ENCODE assay signal across 19 cellular contexts in genomic region chr3:167743799-167744198, GRCh38. TPM values are rescaled to one million over a fixed set of nuclear protein-coding genes. Genes with fewer than 3 reads are reported as not detected.
DNase-seq lines count a peak whose midpoint lies in the region; ATAC-seq, FAIRE-seq and TF ChIP-seq lines count a peak whose summit lies in the region.
"Had no signal": no experiment of that assay in that cellular context is flagged by ENCODE, and none has a peak within 500 bp of the region (broad histone marks: within the 10 kb centered on the region; RNA-seq: fewer than 3 reads in every experiment).

No MANE protein-coding gene starts in this region.

- TF ChIP-seq POLR2A in GM12878 (IDR thresholded peaks at IDR 0.05; ENCODE audit: low read depth, low read length) = no peak

- peak; percentile 11 for DNase-seq in EH (ENCODE audit: low read depth)
- peak; percentile 2 for DNase-seq in HFFc6
- peak; percentile 86 for DNase-seq in MV-4-11 (lab: John Stamatoyannopoulos, UW)
- DNase-seq in GM12878 (ENCODE audit: low read depth, low spot score) = no peak
- no peak for DNase-seq in RWPE1 (ENCODE audit: low spot score)
- no peak for DNase-seq in MM.1S
- DNase-seq: BE2C; CD4-positive, alpha-beta T cell; KBM-7; MG63; NCI-H1417 treated with DMSO at 0.1 percent for 48 hours; NCI-H2029; NCI-H2171 treated with DMSO at 0.1 percent for 48 hours; NCI-H774; Peyer's patch; SHP77 had no signal

- no peak for TF ChIP-seq EP300 in GM12878 (IDR thresholded peaks at IDR 0.05; ENCODE audit: borderline replicate concordance in 1 of 2, control insufficient read depth in 1 of 2, low read depth in 2 of 2, low read length in 2 of 2)

- ATAC-seq in GM12878 (no peak), HG02798 (IDR thresholded peaks at IDR 0.05; ENCODE audit: poor library complexity, unreplicated experiment) (no peak)
- ATAC-seq: HCT116 had no signal

- H3K9me3 Mint-ChIP-seq in HFFc6 = no peaks in the 10 kb centered on the region
- H3K9me3 Mint-ChIP-seq: CD4-positive, alpha-beta T cell had no signal

- no peak for FAIRE-seq in GM12878 (lab: Jason Lieb, UNC)

- H3K79me2 ChIP-seq in GM12878 (ENCODE audit: control insufficient read depth, insufficient read depth, low read length) = no peaks in the 10 kb centered on the region
- H3K79me2 ChIP-seq in MM.1S (ENCODE audit: low read length) = peaks cover 16% of the 10 kb centered on the region

- POLR2A ChIA-PET in GM12878 (lab: Charles Lee) (interaction anchor here (5.2 kb wide), 1 partner anchor 8 kb away, joined by 26 read pairs; the partner anchor contains the start of genes PDCD10 and SERPINI1), RWPE1 (lab: Yijun Ruan, JAX; ENCODE audit: low non-redundant PET) (no interaction called here)

- H2AFZ ChIP-seq in GM12878 (ENCODE audit: control insufficient read depth, low read depth, low read length) = no peak overlapping the region
- no peak overlapping the region for H2AFZ ChIP-seq in MM.1S (ENCODE audit: low read length)

- no peak overlapping the region for H3K27ac ChIP-seq in GM12878 (ENCODE audit: control insufficient read depth, insufficient read depth)
- no peak overlapping the region for H3K27ac ChIP-seq in RWPE1
- no peak overlapping the region for H3K27ac ChIP-seq in MM.1S (ENCODE audit: low read length)
- H3K27ac ChIP-seq: HL-60, Peyer's patch had no signal

- RAD21 ChIA-PET in GM12878 (lab: Charles Lee; ENCODE audit: unreplicated experiment) = interaction anchor here (1.2 to 2.0 kb wide), 2 partner anchors 8 to 364 kb away, joined by 3 to 6 read pairs; partner anchors contain the start of genes SERPINI1 and ZBBX

- H3K4me2 ChIP-seq in GM12878 (ENCODE audit: control insufficient read depth, insufficient read depth) (no peak overlapping the region), MM.1S (ENCODE audit: low read depth, low read length) (no peak overlapping the region)

- no TSS peak for BruUV-seq in GM12878 (replicated peaks; lab: Mats Ljungman, UMichigan)

- H3K27me3 ChIP-seq in GM12878 (replicated peaks in 1 of 2; ENCODE audit: control insufficient read depth in 2 of 2, insufficient read depth in 2 of 2, low read length in 1 of 2) = no peaks in the 10 kb centered on the region
- no peaks in the 10 kb centered on the region for H3K27me3 ChIP-seq in MM.1S (replicated peaks; ENCODE audit: insufficient read depth, low read length)
- H3K27me3 ChIP-seq: MG63, Peyer's patch had no signal

- H3K4me3 ChIP-seq in GM12878 = no peak overlapping the region
- H3K4me3 ChIP-seq in MM.1S (ENCODE audit: low read length) = no peak overlapping the region
- H3K4me3 ChIP-seq: MG63, Peyer's patch had no signal

- H3K4me1 ChIP-seq in GM12878 (ENCODE audit: control insufficient read depth, insufficient read depth, low read length) = no peaks in the 10 kb centered on the region
- peaks cover 18% of the 10 kb centered on the region for H3K4me1 ChIP-seq in MM.1S (ENCODE audit: low read length)
- H3K4me1 ChIP-seq: BE2C, Peyer's patch had no signal

- intact Hi-C loops in GM12878 (cut with micrococcal nuclease; ENCODE audit: unreplicated experiment) = no loop called here

- TF ChIP-seq CTCF in HFFc6 (IDR thresholded peaks at IDR 0.05) = no peak
- TF ChIP-seq CTCF in GM12878 (IDR thresholded peaks at IDR 0.05 in 2 of 3, conservative IDR thresholded peaks at IDR 0.05 in 1 of 3; ENCODE audit: control insufficient read depth in 2 of 3, extremely low read depth in 1 of 3, insufficient read depth in 1 of 3, low read depth in 3 of 3, low read length in 3 of 3) = no peak
- no peak for TF ChIP-seq CTCF in RWPE1 (conservative IDR thresholded peaks at IDR 0.05; ENCODE audit: low read depth)
- TF ChIP-seq CTCF in MM.1S (IDR thresholded peaks at IDR 0.05; ENCODE audit: low read length) = no peak

- no peaks in the 10 kb centered on the region for H3F3A ChIP-seq in MM.1S (ENCODE audit: insufficient read depth, low read length)

- H3K36me3 Mint-ChIP-seq in HFFc6 (ENCODE audit: low read depth) = no peaks in the 10 kb centered on the region

- H3K36me3 ChIP-seq in GM12878 (ENCODE audit: control insufficient read depth in 2 of 2, insufficient read depth in 2 of 2, low read length in 1 of 2) (no peaks in the 10 kb centered on the region), MM.1S (replicated peaks; ENCODE audit: insufficient read depth, low read length) (no peaks in the 10 kb centered on the region)
- H3K36me3 ChIP-seq: BE2C, MG63, Peyer's patch had no signal

- no peaks in the 10 kb centered on the region for H4K20me1 ChIP-seq in GM12878 (ENCODE audit: control insufficient read depth, insufficient read depth)
- H4K20me1 ChIP-seq in MM.1S (ENCODE audit: insufficient read depth, low read length) = no peaks in the 10 kb centered on the region

- no peak overlapping the region for H3K4me3 Mint-ChIP-seq in HFFc6
- H3K4me3 Mint-ChIP-seq: CD4-positive, alpha-beta T cell had no signal

- in situ Hi-C loops in GM12878 (cut with MboI) = no loop called here

- H3K9ac ChIP-seq in GM12878 (ENCODE audit: control insufficient read depth, insufficient read depth, low read length) (no peak overlapping the region), MM.1S (ENCODE audit: low read length) (no peak overlapping the region)

- 27% methylated on average over 2 of the region's 2 CpGs for WGBS in GM12878 (ENCODE audit: insufficient coverage, insufficient replicate concordance, low lambda C conversion rate, missing lambda C conversion rate)

- no peak for TF ChIP-seq RAD21 in GM12878 (IDR thresholded peaks at IDR 0.05; ENCODE audit: insufficient read depth, low read depth, low read length)

- H3K9me2 ChIP-seq in MM.1S (replicated peaks; ENCODE audit: insufficient read depth, low read length) = no peaks in the 10 kb centered on the region

- H3K9me3 ChIP-seq in GM12878 (replicated peaks; ENCODE audit: control insufficient read depth, insufficient read depth, low read length) (no peaks in the 10 kb centered on the region; the same call in 2 of the 3 replicates), MM.1S (replicated peaks; ENCODE audit: insufficient read depth, low read length) (no peaks in the 10 kb centered on the region)
- H3K9me3 ChIP-seq: BE2C, MG63, Peyer's patch had no signal

- H3K27ac Mint-ChIP-seq in HFFc6 = no peak overlapping the region
- H3K27ac Mint-ChIP-seq: CD4-positive, alpha-beta T cell had no signal

- CTCF ChIA-PET in GM12878 (lab: Yijun Ruan, JAX) = interaction anchor here (0.8 to 1.8 kb wide), 4 partner anchors 8 to 364 kb away, joined by 3 to 7 read pairs (median 4); partner anchors contain the start of genes SERPINI1 and ZBBX
- CTCF ChIA-PET in RWPE1 (lab: Yijun Ruan, JAX) = no interaction called here

- H3K4me1 Mint-ChIP-seq in HFFc6 (ENCODE audit: low read depth) = no peaks in the 10 kb centered on the region

- no peaks in the 10 kb centered on the region for H3K27me3 Mint-ChIP-seq in HFFc6 (ENCODE audit: insufficient read depth)
- H3K27me3 Mint-ChIP-seq: CD4-positive, alpha-beta T cell had no signal

- SMC1A ChIA-PET in GM12878 (lab: Charles Lee; ENCODE audit: uncharacterized antibody, unreplicated experiment) = interaction anchor here (1.1 kb wide), 1 partner anchor 8 kb away, joined by 5 read pairs; the partner anchor contains the start of genes PDCD10 and SERPINI1

TF ChIP-seq in GM12878, 131 proteins besides CTCF, POLR2A, EP300 and RAD21 (continues in another document):
- TF ChIP-seq STAT3 (IDR thresholded peaks at IDR 0.05; ENCODE audit: low read depth, low read length) = no peak
- TF ChIP-seq DPF2 (IDR thresholded peaks at IDR 0.05) = no peak
- no peak for TF ChIP-seq NRF1 (conservative IDR thresholded peaks at IDR 0.05; ENCODE audit: low read depth, low read length)

RNA-seq across cellular contexts. Expression of gene SERPINI1, which starts 8.3 kb away (rescaled TPM):
- total RNA-seq in HFFc6 (2021; fragmentation: NEBNext Ultra II Directional; extraction: Animal tissue kit (Norgen Biotek cat#: 25700)) = 1 to 10 TPM; 2.2 to 6.2 (median 2.6) TPM
- 3.5 and 4.6 TPM in 2 replicates for total RNA-seq in GM12878 (2013; cell fraction: nucleolus; rRNA removed)
- total RNA-seq in GM12878 (2014; rRNA removed) (1.5 and 2.2 TPM in 2 replicates), GM12878 (2014; rRNA removed; fragmentation: Illumina TruSeq; extraction: Trizol) (3.0 TPM in 2 replicates), GM12878 (2021) (1.2 and 1.7 TPM in 2 replicates)
- polyA plus RNA-seq in GM12878 (2011; ENCODE audit: low read depth) = 3.2 TPM
- polyA plus RNA-seq in GM12878 (2011; rRNA removed) (4.3 and 6.2 TPM in 2 replicates), GM12878 (2014; fragmentation: Illumina TruSeq; extraction: Trizol) (1.6 and 5.5 TPM in 2 replicates), GM12878 (2014; fragmentation: Nextera tagmentation; extraction: Ambion mirVana) (1 to 10 TPM; 6.8 to 7.6 TPM), GM12878 (2014; rRNA removed) (1.3 and 1.6 TPM in 2 replicates), GM12878 (2016; fragmentation: Nextera tagmentation; extraction: Ambion mirVana) (1 to 10 TPM; 5.2 to 5.7 TPM)
- 0.94 and 1.3 TPM in 2 replicates for polyA plus RNA-seq in GM12878 (2011; cell fraction: cytosol; rRNA removed)
- 0.57 and 1.1 TPM in 2 replicates for polyA plus RNA-seq in GM12878 (2011; cell fraction: nucleus; rRNA removed)
- 3.6 and 5.0 TPM in 2 replicates for polyA plus RNA-seq in GM12878 (2012)
- 1.5 and 1.6 TPM in 2 replicates for polyA minus RNA-seq in GM12878 (2011; rRNA and poly(A)+ RNA removed)
- polyA minus RNA-seq in GM12878 (2011; cell fraction: cytosol; rRNA and poly(A)+ RNA removed) = 0.67 and 0.83 TPM in 2 replicates
- polyA minus RNA-seq in GM12878 (2011; cell fraction: nucleus; rRNA and poly(A)+ RNA removed) = 1.9 and 3.1 TPM in 2 replicates

RNA-seq across cellular contexts. Expression of gene PDCD10, which starts 9.1 kb away (rescaled TPM):
- total RNA-seq in HFFc6 (2021; fragmentation: NEBNext Ultra II Directional; extraction: Animal tissue kit (Norgen Biotek cat#: 25700)) = 10 to 100 TPM; 43.9 to 50.8 (median 46.2) TPM
- total RNA-seq in GM12878 (2013; cell fraction: nucleolus; rRNA removed) = 60.2 and 66.5 TPM in 2 replicates
- total RNA-seq in GM12878 (2014; rRNA removed) (88.1 and 89.3 TPM in 2 replicates), GM12878 (2014; rRNA removed; fragmentation: Illumina TruSeq; extraction: Trizol) (122 and 127 TPM in 2 replicates), GM12878 (2021) (55.8 and 64.1 TPM in 2 replicates)
- 38.8 TPM for polyA plus RNA-seq in GM12878 (2011; ENCODE audit: low read depth)
- polyA plus RNA-seq in GM12878 (2011; rRNA removed) (100 and 170 TPM in 2 replicates), GM12878 (2014; fragmentation: Illumina TruSeq; extraction: Trizol) (141 and 181 TPM in 2 replicates), GM12878 (2014; fragmentation: Nextera tagmentation; extraction: Ambion mirVana) (100 to 1,000 TPM; 199 to 247 TPM), GM12878 (2014; rRNA removed) (96.3 and 102 TPM in 2 replicates), GM12878 (2016; fragmentation: Nextera tagmentation; extraction: Ambion mirVana) (100 to 1,000 TPM; 123 to 128 TPM)
- polyA plus RNA-seq in GM12878 (2011; cell fraction: cytosol; rRNA removed) = 29.5 and 43.4 TPM in 2 replicates
- polyA plus RNA-seq in GM12878 (2011; cell fraction: nucleus; rRNA removed) = 28.5 and 28.7 TPM in 2 replicates
- 63.4 and 63.7 TPM in 2 replicates for polyA plus RNA-seq in GM12878 (2012)
- polyA minus RNA-seq in GM12878 (2011; rRNA and poly(A)+ RNA removed) = 29.8 and 46.3 TPM in 2 replicates
- 17.0 and 22.2 TPM in 2 replicates for polyA minus RNA-seq in GM12878 (2011; cell fraction: cytosol; rRNA and poly(A)+ RNA removed)
- polyA minus RNA-seq in GM12878 (2011; cell fraction: nucleus; rRNA and poly(A)+ RNA removed) = 28.8 and 41.1 TPM in 2 replicates

Comparison
In these comparisons a context has a peak if more than half of its experiments do, and no peak if none do; other contexts are left out.
1. DNase-seq: peak in EH (single experiment), HFFc6 (single experiment) and MV-4-11 (single experiment); none in GM12878 (single experiment), RWPE1 (single experiment) and MM.1S (single experiment).